15 cellular contexts compared by ENCODE assay signal in the genomic region with DNA sequence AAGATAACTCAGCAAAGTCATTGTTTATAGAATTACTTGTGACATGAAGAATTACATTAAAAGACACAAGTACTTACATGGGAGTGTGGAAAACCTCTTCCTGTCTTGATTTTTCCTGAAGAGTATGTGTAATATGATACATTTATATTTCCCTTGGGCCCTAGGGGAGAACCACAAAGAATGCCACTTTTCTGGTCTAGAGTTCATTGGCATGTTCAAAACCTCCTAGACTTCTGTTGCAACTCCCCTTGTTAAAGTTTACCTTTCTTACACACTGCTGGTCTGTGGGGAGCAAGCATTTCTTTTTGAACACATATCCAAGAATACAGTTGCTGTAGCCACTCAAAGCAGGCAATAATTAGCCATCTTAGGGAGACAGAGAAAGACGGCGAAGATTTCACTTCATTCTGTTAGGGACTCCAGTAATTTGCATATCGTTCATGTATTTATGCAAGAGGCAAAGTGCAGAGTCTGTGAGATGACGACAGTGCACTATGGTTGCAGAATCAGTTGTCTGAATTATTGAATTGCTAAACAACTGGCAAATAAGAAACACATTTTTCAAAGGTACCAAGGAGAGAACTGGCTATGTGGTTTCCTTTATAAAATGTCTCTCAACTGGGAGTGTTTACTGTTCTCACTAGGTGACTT.
DNase-seq lines count a peak whose midpoint lies in the region; ATAC-seq, FAIRE-seq and TF ChIP-seq lines count a peak whose summit lies in the region.
"Had no signal": no experiment of that assay in that cellular context is flagged by ENCODE, and none has a peak within 500 bp of the region (broad histone marks: within the 10 kb centered on the region; RNA-seq: fewer than 3 reads in every experiment).

No MANE protein-coding gene starts in this region.

- no peak for TF ChIP-seq CTCF in RWPE1 (conservative IDR thresholded peaks at IDR 0.05; ENCODE audit: low read depth)
- TF ChIP-seq CTCF in fibroblast of villous mesenchyme (IDR thresholded peaks at IDR 0.05; ENCODE audit: insufficient read depth, low read depth, low read length) = no peak

- H3K4me3 ChIP-seq in fibroblast of villous mesenchyme (ENCODE audit: low read depth, low read length) (no peak overlapping the region), small intestine (ENCODE audit: low read depth in 1 of 2, low read length in 2 of 2) (no peak overlapping the region)
- H3K4me3 ChIP-seq: A549, dorsolateral prefrontal cortex had no signal

- no peak for FAIRE-seq in small intestine (lab: Jason Lieb, UNC)
- FAIRE-seq: A549, TTC549 had no signal

- POLR2A ChIA-PET in RWPE1 (lab: Yijun Ruan, JAX; ENCODE audit: low non-redundant PET) = no interaction called here

- no peaks in the 10 kb centered on the region for H3K4me1 ChIP-seq in small intestine (ENCODE audit: control insufficient read depth in 2 of 2, insufficient read depth in 1 of 2, low read depth in 1 of 2, low read length in 1 of 2)
- H3K4me1 ChIP-seq: A549 had no signal

- H3K27ac ChIP-seq in RWPE1 (no peak overlapping the region), small intestine (ENCODE audit: low read depth in 1 of 2, low read length in 1 of 2) (no peak overlapping the region)
- H3K27ac ChIP-seq: A549, dorsolateral prefrontal cortex had no signal

- H3K36me3 ChIP-seq in small intestine (ENCODE audit: control insufficient read depth in 2 of 2, insufficient read depth in 2 of 2, low read length in 2 of 2) = no peaks in the 10 kb centered on the region

- DNase-seq in NCI-H187 treated with DMSO at 0.1 percent for 48 hours (lab: John Stamatoyannopoulos, UW) = peak; percentile 27
- DNase-seq in NCI-H187 (lab: John Stamatoyannopoulos, UW) = no peak
- peak; percentile 10 for DNase-seq in RWPE1 (ENCODE audit: low spot score)
- DNase-seq in fibroblast of villous mesenchyme (ENCODE audit: low read depth) = peak; percentile 13
- DNase-seq in small intestine = peak; percentile 71
- no peak for DNase-seq in KG1 (lab: John Stamatoyannopoulos, UW)
- DNase-seq in activated CD8-positive, alpha-beta memory T cell treated with anti-CD3 and anti-CD28 coated beads, Interleukin-2, amount 50 U/mL, for 48 hours = no peak
- DNase-seq: activated T-cell treated with anti-CD3 and anti-CD28 coated beads, Interleukin-2, amount 50 U/mL, for 72 hours; dorsolateral prefrontal cortex; left ventricle myocardium superior; NCI-H774; right cardiac atrium had no signal

- H3K27me3 ChIP-seq in small intestine (ENCODE audit: control insufficient read depth in 2 of 2, insufficient read depth in 2 of 2, low read length in 2 of 2) = no peaks in the 10 kb centered on the region
- H3K27me3 ChIP-seq: dorsolateral prefrontal cortex had no signal

- H3K9me3 ChIP-seq in small intestine (ENCODE audit: control insufficient read depth, low read depth) = no peaks in the 10 kb centered on the region
- H3K9me3 ChIP-seq: A549 had no signal

- WGBS in small intestine, 3 donors = 15 to 46% (median 24%) methylated on average over 4 of the region's 4 CpGs

- CTCF ChIA-PET in RWPE1 (lab: Yijun Ruan, JAX) = no interaction called here

- no peak for ATAC-seq in GM21717 (IDR thresholded peaks at IDR 0.05; ENCODE audit: unreplicated experiment)
- ATAC-seq: A549; activated T-cell treated with anti-CD3 and anti-CD28 coated beads, Interleukin-2, amount 50 U/mL, for 72 hours; left ventricle myocardium superior; right cardiac atrium had no signal

Comparison
In these comparisons a context has a peak if more than half of its experiments do, and no peak if none do; other contexts are left out.
1. DNase-seq: peak in NCI-H187 treated with DMSO at 0.1 percent for 48 hours (single experiment), RWPE1 (single experiment), fibroblast of villous mesenchyme (single experiment) and small intestine (single experiment); none in NCI-H187 (0 of 2), KG1 (single experiment) and activated CD8-positive, alpha-beta memory T cell treated with anti-CD3 and anti-CD28 coated beads, Interleukin-2, amount 50 U/mL, for 48 hours (single experiment).